Comparison of ENCODE assay signal across 9 cellular contexts in genomic region chr6:2940010-2940850, GRCh38. TPM values are rescaled to one million over a fixed set of nuclear protein-coding genes. Genes with fewer than 3 reads are reported as not detected.
DNase-seq lines count a peak whose midpoint lies in the region; ATAC-seq and TF ChIP-seq lines count a peak whose summit lies in the region.
"Had no signal": no experiment of that assay in that cellular context is flagged by ENCODE, and none has a peak within 500 bp of the region (broad histone marks: within the 10 kb centered on the region; RNA-seq: fewer than 3 reads in every experiment).

No MANE protein-coding gene starts in this region.

- WGBS in spleen, 5 donors = 57 to 69% (median 62%) methylated on average over 26 of the region's 26 CpGs
- 82 to 83% methylated on average over 24 to 26 of the region's 26 CpGs for WGBS in body of pancreas, 2 donors

- no peaks in the 10 kb centered on the region for H3K27me3 Mint-ChIP-seq in activated T-cell treated with anti-CD3 and anti-CD28 coated beads, Interleukin-2, amount 50 U/mL, for 72 hours (ENCODE audit: low read depth)

- intact Hi-C loops in spleen (cut with DNase I; ENCODE audit: low total_unique reads) (no loop called here), body of pancreas (cut with DNase I) (loop anchor here (10.0 kb wide), 1 partner anchor 155 kb away; no protein-coding TSS in a partner anchor)

- TF ChIP-seq CTCF in GM12864 (IDR thresholded peaks at IDR 0.05; ENCODE audit: low read depth, low read length, missing control alignments) = no peak
- no peak for TF ChIP-seq CTCF in spleen (IDR thresholded peaks at IDR 0.05 in 8 of 11, conservative IDR thresholded peaks at IDR 0.05 in 3 of 11)
- no peak for TF ChIP-seq CTCF in body of pancreas (IDR thresholded peaks at IDR 0.05)

- peak overlapping the region; percentile 33 to 64 for H3K4me3 Mint-ChIP-seq in activated T-cell treated with anti-CD3 and anti-CD28 coated beads, Interleukin-2, amount 50 U/mL, for 72 hours

- H3K4me1 ChIP-seq in spleen = peaks cover 15 to 83% (median 55%) of the 10 kb centered on the region in 6 donors
- H3K4me1 ChIP-seq in body of pancreas = no peaks in the 10 kb centered on the region

- no peaks in the 10 kb centered on the region for H3K27me3 ChIP-seq in spleen (replicated peaks in 1 of 7)
- H3K27me3 ChIP-seq in body of pancreas = no peaks in the 10 kb centered on the region

- H3K9me3 ChIP-seq in spleen (peaks cover 0 to 9% (median 0%) of the 10 kb centered on the region in 8 donors), body of pancreas (no peaks in the 10 kb centered on the region)
- H3K9me3 ChIP-seq: thoracic aorta had no signal

- H3K9me3 Mint-ChIP-seq in activated T-cell treated with anti-CD3 and anti-CD28 coated beads, Interleukin-2, amount 50 U/mL, for 72 hours = peaks cover 6 to 14% of the 10 kb centered on the region in 2 donors

- H3K36me3 Mint-ChIP-seq in activated T-cell treated with anti-CD3 and anti-CD28 coated beads, Interleukin-2, amount 50 U/mL, for 72 hours (ENCODE audit: insufficient read depth in 2 of 2) = peaks cover 28 to 31% of the 10 kb centered on the region in 2 donors

- peak; percentile 96 for ATAC-seq in GM21717 (IDR thresholded peaks at IDR 0.05; ENCODE audit: unreplicated experiment)
- ATAC-seq in activated T-cell treated with anti-CD3 and anti-CD28 coated beads, Interleukin-2, amount 50 U/mL, for 72 hours (replicated peaks in 1 of 2) = peak; percentile 87 to 89
- ATAC-seq in body of pancreas = no peak

- peak; percentile 98 for DNase-seq in GM12864 (ENCODE audit: low read depth)
- peak; percentile 86 for DNase-seq in MV-4-11 (lab: John Stamatoyannopoulos, UW)
- DNase-seq in activated T-cell treated with anti-CD3 and anti-CD28 coated beads, Interleukin-2, amount 50 U/mL, for 72 hours = peak; percentile 86 to 90
- peak; percentile 75 for DNase-seq in spleen
- DNase-seq in epidermal melanocyte (ENCODE audit: insufficient read length, low spot score) = no peak
- no peak for DNase-seq in body of pancreas
- no peak for DNase-seq in AG08395 (ENCODE audit: low spot score)

- TF ChIP-seq POLR2A in spleen (IDR thresholded peaks at IDR 0.05) (no peak), body of pancreas (IDR thresholded peaks at IDR 0.05) (peak in 1 of 3 donors; percentile 17)

- H3K4me3 ChIP-seq in GM12864 (ENCODE audit: low read depth, low read length) (no peak overlapping the region), spleen (peak overlapping the region in 5 of 8 donors; percentile 11 to 60 (median 19)), body of pancreas (no peak overlapping the region)
- H3K4me3 ChIP-seq: thoracic aorta had no signal

- H3K27ac Mint-ChIP-seq in activated T-cell treated with anti-CD3 and anti-CD28 coated beads, Interleukin-2, amount 50 U/mL, for 72 hours = peak overlapping the region; percentile 95

- peaks cover 77% of the 10 kb centered on the region for H3K4me1 Mint-ChIP-seq in activated T-cell treated with anti-CD3 and anti-CD28 coated beads, Interleukin-2, amount 50 U/mL, for 72 hours (ENCODE audit: low read depth)

- H3K36me3 ChIP-seq in spleen = no peaks in the 10 kb centered on the region
- H3K36me3 ChIP-seq in body of pancreas (replicated peaks in 1 of 2; ENCODE audit: insufficient read depth in 1 of 2, low read depth in 2 of 2) = no peaks in the 10 kb centered on the region
- H3K36me3 ChIP-seq: thoracic aorta had no signal

- H3K27ac ChIP-seq in spleen (peak overlapping the region; percentile 55 to 83 (median 77)), body of pancreas (no peak overlapping the region)
- H3K27ac ChIP-seq: thoracic aorta had no signal

RNA-seq across cellular contexts. Expression of gene SERPINB6, which starts 31.1 kb away (rescaled TPM):
- total RNA-seq in activated T-cell treated with anti-CD3 and anti-CD28 coated beads, Interleukin-2, amount 50 U/mL, for 72 hours = 100 to 1,000 TPM in 1 of 2 donors, 10 to 100 TPM in 1; 64.9 to 114 TPM
- total RNA-seq in spleen = 100 to 1,000 TPM; 145 to 222 (median 188) TPM
- 100 to 1,000 TPM; 111 to 256 (median 193) TPM for polyA plus RNA-seq in spleen
- total RNA-seq in body of pancreas = 100 to 1,000 TPM; 113 to 147 TPM

RNA-seq across cellular contexts. Expression of gene SERPINB9, which starts 37.1 kb away (rescaled TPM):
- total RNA-seq in activated T-cell treated with anti-CD3 and anti-CD28 coated beads, Interleukin-2, amount 50 U/mL, for 72 hours = 10 to 100 TPM; 70.7 to 96.1 TPM
- 10 to 100 TPM; 43.0 to 75.7 (median 55.4) TPM for total RNA-seq in spleen
- polyA plus RNA-seq in spleen = 10 to 100 TPM; 16.2 to 22.4 (median 17.0) TPM
- total RNA-seq in body of pancreas = 1 to 10 TPM; 2.0 to 4.2 TPM

RNA-seq across cellular contexts. Expression of gene NQO2, which starts 59.5 kb away (rescaled TPM):
- total RNA-seq in activated T-cell treated with anti-CD3 and anti-CD28 coated beads, Interleukin-2, amount 50 U/mL, for 72 hours = 10 to 100 TPM; 32.7 to 47.3 TPM
- 10 to 100 TPM; 21.3 to 55.1 (median 37.2) TPM for total RNA-seq in spleen
- 10 to 100 TPM; 16.3 to 26.0 (median 17.0) TPM for polyA plus RNA-seq in spleen
- total RNA-seq in body of pancreas = 10 to 100 TPM in 1 of 2 donors, 1 to 10 TPM in 1; 7.3 to 17.1 TPM

Comparison
In these comparisons a context has a peak if more than half of its experiments do, and no peak if none do; other contexts are left out.
1. DNase-seq: peak in GM12864 (single experiment), MV-4-11 (single experiment), activated T-cell treated with anti-CD3 and anti-CD28 coated beads, Interleukin-2, amount 50 U/mL, for 72 hours (2 of 2) and spleen (single experiment); none in epidermal melanocyte (single experiment), body of pancreas (0 of 4) and AG08395 (single experiment).
2. H3K4me3 ChIP-seq: peak in spleen (5 of 8); none in GM12864 (single experiment) and body of pancreas (0 of 2).
3. H3K27ac ChIP-seq: peak in spleen (8 of 8); none in body of pancreas (0 of 4).
4. RNA of gene SERPINB9, which starts 37.1 kb away (total RNA-seq): 70.7 to 96.1 TPM in activated T-cell treated with anti-CD3 and anti-CD28 coated beads, Interleukin-2, amount 50 U/mL, for 72 hours and 43.0 to 75.7 TPM in spleen; 2.0 to 4.2 TPM in body of pancreas; every median in the first group is over 4 times any median in the second.